Comparison of ENCODE assay signal across 8 cellular contexts in the genomic region with DNA sequence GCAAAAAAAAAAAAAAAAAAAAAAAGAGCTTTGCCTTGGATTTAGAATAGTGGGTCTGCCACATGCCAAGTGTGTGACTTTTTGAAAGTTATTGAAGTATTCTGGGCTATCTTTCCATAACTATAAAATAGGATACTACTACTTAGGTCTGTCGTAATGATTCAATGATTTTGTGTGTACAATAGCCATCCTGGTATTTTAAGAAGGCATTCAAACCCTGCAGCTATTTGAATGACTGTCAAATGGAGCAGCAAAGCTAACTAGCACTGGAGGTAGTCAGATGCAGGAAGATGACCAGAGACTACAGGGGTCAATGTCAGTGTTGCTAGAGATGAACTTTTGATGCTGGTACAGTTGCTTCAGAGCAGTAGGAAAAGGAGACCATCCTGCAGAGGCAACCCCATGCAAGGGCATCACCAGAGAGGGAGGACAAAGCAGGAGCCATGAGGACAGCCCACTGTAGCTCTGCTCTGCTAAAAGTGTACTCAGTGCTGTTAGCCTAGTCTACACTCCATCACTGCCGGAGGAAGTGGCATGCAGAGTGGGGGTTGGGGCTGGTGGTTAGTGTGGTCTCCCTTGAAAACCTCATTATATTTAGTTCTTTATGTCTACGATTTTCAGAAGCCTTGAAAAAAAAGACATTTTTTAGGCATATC. TPM values are rescaled to one million over a fixed set of nuclear protein-coding genes. Genes with fewer than 3 reads are reported as not detected.
DNase-seq lines count a peak whose midpoint lies in the region; ATAC-seq and TF ChIP-seq lines count a peak whose summit lies in the region.

No MANE protein-coding gene starts in this region.

- peak overlapping the region; percentile 16 to 97 for H3K4ac ChIP-seq in mesenchymal stem cell (ENCODE audit: low read depth in 1 of 2, low read length in 2 of 2)

- in situ Hi-C loops in G401 (cut with HindIII; ENCODE audit: low sequenced_read_pairs) = no loop called here

- WGBS in mesenchymal stem cell = 49% methylated on average over 2 of the region's 3 CpGs
- 80% methylated on average over 3 of the region's 3 CpGs for WGBS in esophagus muscularis mucosa

- no peak overlapping the region for H2BK5ac ChIP-seq in mesenchymal stem cell (ENCODE audit: low read depth, low read length, poor library complexity, severe bottlenecking)

- ATAC-seq in CD4-positive, CD25-positive, alpha-beta regulatory T cell (ENCODE audit: low read depth in 2 of 2) = peak; percentile 84 to 87
- ATAC-seq in GM19468 (IDR thresholded peaks at IDR 0.05; ENCODE audit: extremely low read depth, unreplicated experiment) (peak; percentile 44), HG03571 (IDR thresholded peaks at IDR 0.05; ENCODE audit: unreplicated experiment) (peak; percentile 74)

- peak overlapping the region; percentile 67 for H3K4me3 ChIP-seq in CD4-positive, CD25-positive, alpha-beta regulatory T cell (ENCODE audit: low read depth, low read length)
- H3K4me3 ChIP-seq in mesenchymal stem cell (ENCODE audit: insufficient read depth in 1 of 2, low read depth in 1 of 2, low read length in 2 of 2) = no peak overlapping the region
- H3K4me3 ChIP-seq in esophagus muscularis mucosa = no peak overlapping the region

- peak overlapping the region in 1 of 2 experiments; percentile 95 for H3K14ac ChIP-seq in mesenchymal stem cell (ENCODE audit: low read length in 2 of 2)

- H2BK12ac ChIP-seq in mesenchymal stem cell (ENCODE audit: low read length in 2 of 2) = peak overlapping the region; percentile 7 to 99

- peak overlapping the region; percentile 63 for H2AK5ac ChIP-seq in mesenchymal stem cell (ENCODE audit: low read length, severe bottlenecking)

- peak; percentile 77 to 93 (median 90) for DNase-seq in CD4-positive, CD25-positive, alpha-beta regulatory T cell
- peak; percentile 33 to 49 (median 41) for DNase-seq in activated CD8-positive, alpha-beta memory T cell treated with anti-CD3 and anti-CD28 coated beads for 48 hours (ENCODE audit: low read depth in 2 of 3, low spot score in 2 of 3)
- no peak for DNase-seq in mesenchymal stem cell
- DNase-seq in substantia nigra (lab: John Stamatoyannopoulos, UW) = peak in 4 of 49 donors; percentile 13 to 29 (median 24)
- no peak for DNase-seq in G401 (ENCODE audit: low spot score)
- DNase-seq in esophagus muscularis mucosa (ENCODE audit: extremely low spot score) = no peak

- no peak overlapping the region for H3K4me2 ChIP-seq in mesenchymal stem cell (ENCODE audit: low read length, poor library complexity, severe bottlenecking)

- H3K9me3 ChIP-seq in CD4-positive, CD25-positive, alpha-beta regulatory T cell (ENCODE audit: control insufficient read depth in 2 of 2, low read length in 2 of 2) = no peaks in the 10 kb centered on the region
- H3K9me3 ChIP-seq in mesenchymal stem cell (ENCODE audit: control insufficient read depth, low read length) = no peaks in the 10 kb centered on the region
- H3K9me3 ChIP-seq in esophagus muscularis mucosa = no peaks in the 10 kb centered on the region

- no peak overlapping the region for H2BK15ac ChIP-seq in mesenchymal stem cell (ENCODE audit: low read depth, poor library complexity, severe bottlenecking)

- H3K79me1 ChIP-seq in mesenchymal stem cell (replicated peaks; ENCODE audit: low read length, poor library complexity, severe bottlenecking) = peaks cover 19% of the 10 kb centered on the region

- intact Hi-C loops in esophagus muscularis mucosa (cut with DNase I) = no loop called here

- no peak overlapping the region for H2BK120ac ChIP-seq in mesenchymal stem cell (ENCODE audit: low read depth, low read length)

- peaks cover 15% of the 10 kb centered on the region for H3K36me3 Mint-ChIP-seq in CD4-positive, CD25-positive, alpha-beta regulatory T cell

- H3K4me1 ChIP-seq in CD4-positive, CD25-positive, alpha-beta regulatory T cell (ENCODE audit: control insufficient read depth, insufficient read depth, low read length, poor library complexity, severe bottlenecking) = peaks cover 98% of the 10 kb centered on the region
- peaks cover 22% of the 10 kb centered on the region for H3K4me1 ChIP-seq in mesenchymal stem cell (ENCODE audit: control insufficient read depth, insufficient read depth, low read depth, low read length)
- peaks cover 24 to 93% (median 91%) of the 10 kb centered on the region in 4 donors for H3K4me1 ChIP-seq in esophagus muscularis mucosa

- no peaks in the 10 kb centered on the region for H3K27me3 Mint-ChIP-seq in CD4-positive, CD25-positive, alpha-beta regulatory T cell

- no peak for TF ChIP-seq POLR2A in esophagus muscularis mucosa (IDR thresholded peaks at IDR 0.05; ENCODE audit: low read depth)

- peaks cover 0 to 2% (median 0%) of the 10 kb centered on the region in 7 donors for H3K9me3 Mint-ChIP-seq in CD4-positive, CD25-positive, alpha-beta regulatory T cell

- H3K4me1 Mint-ChIP-seq in CD4-positive, CD25-positive, alpha-beta regulatory T cell = peaks cover 57 to 98% (median 87%) of the 10 kb centered on the region in 4 donors

- peak overlapping the region; percentile 21 for H4K8ac ChIP-seq in mesenchymal stem cell (ENCODE audit: low read length)

- H3K18ac ChIP-seq in mesenchymal stem cell (ENCODE audit: low read depth in 1 of 2, low read length in 2 of 2) = peak overlapping the region; percentile 87 to 97

- H4K91ac ChIP-seq in mesenchymal stem cell (ENCODE audit: low read length) = peak overlapping the region; percentile 12

- peak overlapping the region; percentile 60 for H3K9ac ChIP-seq in mesenchymal stem cell (ENCODE audit: low read length)

- H3K36me3 ChIP-seq in CD4-positive, CD25-positive, alpha-beta regulatory T cell (ENCODE audit: control insufficient read depth, insufficient read depth, low read length) = peaks cover 5% of the 10 kb centered on the region
- H3K36me3 ChIP-seq in mesenchymal stem cell (ENCODE audit: control insufficient read depth in 1 of 2, insufficient read depth in 2 of 2, low read depth in 1 of 2, low read length in 2 of 2) = peaks cover 0 to 3% of the 10 kb centered on the region in 2 experiments
- no peaks in the 10 kb centered on the region for H3K36me3 ChIP-seq in esophagus muscularis mucosa

- no peaks in the 10 kb centered on the region for H3K27me3 ChIP-seq in CD4-positive, CD25-positive, alpha-beta regulatory T cell (ENCODE audit: control insufficient read depth, insufficient read depth, low read length)
- H3K27me3 ChIP-seq in mesenchymal stem cell (ENCODE audit: control insufficient read depth in 1 of 2, insufficient read depth in 1 of 2, low read length in 2 of 2) (no peaks in the 10 kb centered on the region), esophagus muscularis mucosa (no peaks in the 10 kb centered on the region)

- H3K27ac Mint-ChIP-seq in CD4-positive, CD25-positive, alpha-beta regulatory T cell = peak overlapping the region; percentile 44 to 95 (median 95)

- no peak overlapping the region for H2AFZ ChIP-seq in mesenchymal stem cell (ENCODE audit: low read depth, low read length)

- TF ChIP-seq CTCF in esophagus muscularis mucosa (IDR thresholded peaks at IDR 0.05) = no peak

- H3K23ac ChIP-seq in mesenchymal stem cell (ENCODE audit: low read length in 2 of 2) = peak overlapping the region in 1 of 2 experiments; percentile 97

- peak overlapping the region; percentile 43 to 89 (median 78) for H3K4me3 Mint-ChIP-seq in CD4-positive, CD25-positive, alpha-beta regulatory T cell

- H3K27ac ChIP-seq in CD4-positive, CD25-positive, alpha-beta regulatory T cell (ENCODE audit: insufficient read depth, low read length, poor library complexity, severe bottlenecking) = peak overlapping the region; percentile 95
- H3K27ac ChIP-seq in mesenchymal stem cell (ENCODE audit: low read length, poor library complexity, severe bottlenecking) = no peak overlapping the region
- peak overlapping the region; percentile 30 for H3K27ac ChIP-seq in substantia nigra (ENCODE audit: low read depth, low read length, poor library complexity, severe bottlenecking)
- peak overlapping the region in 1 of 4 donors; percentile 76 for H3K27ac ChIP-seq in esophagus muscularis mucosa (replicated peaks in 1 of 4)

- no peak for TF ChIP-seq EP300 in esophagus muscularis mucosa (IDR thresholded peaks at IDR 0.05)

RNA-seq across cellular contexts. Expression of a gene that starts 29.0 kb away (rescaled TPM):
- 251 TPM for total RNA-seq in CD4-positive, CD25-positive, alpha-beta regulatory T cell
- polyA plus RNA-seq in CD4-positive, CD25-positive, alpha-beta regulatory T cell = 10 to 100 TPM; 30.7 to 42.4 (median 36.1) TPM
- polyA plus RNA-seq in mesenchymal stem cell (2013, experiment 1 of 2) = 46.8 TPM
- polyA plus RNA-seq in mesenchymal stem cell (2013, experiment 2 of 2) = 45.6 TPM
- not detected in 2 replicates for total RNA-seq in G401 (2014; rRNA removed; shearing (Covaris generic))
- total RNA-seq in esophagus muscularis mucosa = 10 to 100 TPM in 2 of 4 donors, 1 to 10 TPM in 2; 5.5 to 13.1 (median 8.6) TPM

Comparison
In these comparisons a context has a peak if more than half of its experiments do, and no peak if none do; other contexts are left out.
1. DNase-seq: peak in CD4-positive, CD25-positive, alpha-beta regulatory T cell (3 of 3) and activated CD8-positive, alpha-beta memory T cell treated with anti-CD3 and anti-CD28 coated beads for 48 hours (3 of 3); none in mesenchymal stem cell (single experiment), G401 (single experiment) and esophagus muscularis mucosa (single experiment).
2. RNA of a gene that starts 29.0 kb away (total RNA-seq): 251 TPM in CD4-positive, CD25-positive, alpha-beta regulatory T cell (single experiment); 5.5 to 13.1 TPM in esophagus muscularis mucosa and not detected in G401; every median in the first group is over 10 times any median in the second.
3. Peak in every context shown above with its lines, with median percentiles within 50 percentile points of each other: ATAC-seq.